In genomic region chr4:152462047-152462446, GRCh38 we compare ENCODE assay signal across 10 cellular contexts.
DNase-seq lines count a peak whose midpoint lies in the region; ATAC-seq and TF ChIP-seq lines count a peak whose summit lies in the region.
"Had no signal": no experiment of that assay in that cellular context is flagged by ENCODE, and none has a peak within 500 bp of the region (broad histone marks: within the 10 kb centered on the region; RNA-seq: fewer than 3 reads in every experiment).

No MANE protein-coding gene starts in this region.

- 93 to 94% methylated on average over 2 of the region's 2 CpGs for WGBS in lower leg skin, 2 donors

- no peak overlapping the region for H3K27ac ChIP-seq in brain microvascular endothelial cell

- peaks cover 67% of the 10 kb centered on the region for H3K4me1 Mint-ChIP-seq in activated T-cell treated with anti-CD3 and anti-CD28 coated beads, Interleukin-2, amount 50 U/mL, for 4 hours (ENCODE audit: low read depth)

- DNase-seq in KG1 (lab: John Stamatoyannopoulos, UW) (no peak), lower leg skin (ENCODE audit: low spot score in 2 of 2) (no peak), brain microvascular endothelial cell (no peak)
- no peak for DNase-seq in activated T-cell treated with anti-CD3 and anti-CD28 coated beads, Interleukin-2, amount 50 U/mL, for 4 hours
- DNase-seq: DMS79 had no signal

- TF ChIP-seq POLR2A in GM18505 (IDR thresholded peaks at IDR 0.05; ENCODE audit: borderline replicate concordance, extremely low read depth, insufficient read depth, insufficient read length) (no peak), lower leg skin (IDR thresholded peaks at IDR 0.05) (no peak)

- H3K27me3 ChIP-seq in brain microvascular endothelial cell (replicated peaks), result no peaks in the 10 kb centered on the region

- TF ChIP-seq CTCF in lower leg skin (IDR thresholded peaks at IDR 0.05) (no peak), brain microvascular endothelial cell (IDR thresholded peaks at IDR 0.05; ENCODE audit: low read depth, low read length, missing control alignments) (no peak)

- H3K36me3 Mint-ChIP-seq in activated T-cell treated with anti-CD3 and anti-CD28 coated beads, Interleukin-2, amount 50 U/mL, for 4 hours (ENCODE audit: insufficient read depth), result peaks cover 2% of the 10 kb centered on the region

- H3K4me3 ChIP-seq in lower leg skin (ENCODE audit: low read depth, poor library complexity, severe bottlenecking), result no peak overlapping the region
- H3K4me3 ChIP-seq in brain microvascular endothelial cell (ENCODE audit: low read depth, low read length), result no peak overlapping the region

- H3K4me3 Mint-ChIP-seq in activated T-cell treated with anti-CD3 and anti-CD28 coated beads, Interleukin-2, amount 50 U/mL, for 4 hours, result no peak overlapping the region
- H3K4me3 Mint-ChIP-seq: activated naive CD4-positive, alpha-beta T cell treated with anti-CD3 and anti-CD28 coated beads, Interleukin-2, amount 50 U/mL, for 24 hours had no signal

- no peaks in the 10 kb centered on the region for H3K27me3 Mint-ChIP-seq in activated T-cell treated with anti-CD3 and anti-CD28 coated beads, Interleukin-2, amount 50 U/mL, for 4 hours (ENCODE audit: low read depth)
- H3K27me3 Mint-ChIP-seq: activated naive CD4-positive, alpha-beta T cell treated with anti-CD3 and anti-CD28 coated beads, Interleukin-2, amount 50 U/mL, for 24 hours had no signal

- in situ Hi-C loops in brain microvascular endothelial cell (cut with HindIII; ENCODE audit: low pct_ligation_motif_present, low sequenced_read_pairs), result no loop called here

- intact Hi-C loops in lower leg skin (cut with DNase I; ENCODE audit: low total_unique reads), result no loop called here

- ATAC-seq in GM18505 (IDR thresholded peaks at IDR 0.05; ENCODE audit: unreplicated experiment), result peak; percentile 62
- peak; percentile 51 for ATAC-seq in GM21526 (IDR thresholded peaks at IDR 0.05; ENCODE audit: low FRiP score, unreplicated experiment)
- peak; percentile 65 for ATAC-seq in HG03442 (IDR thresholded peaks at IDR 0.05; ENCODE audit: unreplicated experiment)
- ATAC-seq in esophagus mucosa, result peak; percentile 25
- no peak for ATAC-seq in activated T-cell treated with anti-CD3 and anti-CD28 coated beads, Interleukin-2, amount 50 U/mL, for 4 hours

- H3K36me3 ChIP-seq in brain microvascular endothelial cell (replicated peaks), result no peaks in the 10 kb centered on the region

- no peaks in the 10 kb centered on the region for H3K9me3 Mint-ChIP-seq in activated T-cell treated with anti-CD3 and anti-CD28 coated beads, Interleukin-2, amount 50 U/mL, for 4 hours

Comparison
In these comparisons a context has a peak if more than half of its experiments do, and no peak if none do; other contexts are left out.
1. ATAC-seq: peak in GM18505 (single experiment), GM21526 (single experiment), HG03442 (single experiment) and esophagus mucosa (single experiment); none in activated T-cell treated with anti-CD3 and anti-CD28 coated beads, Interleukin-2, amount 50 U/mL, for 4 hours (0 of 2).